In genomic region chr12:101552277-101552676, GRCh38 we compare ENCODE assay signal across 14 cellular contexts. TPM values are rescaled to one million over a fixed set of nuclear protein-coding genes. Genes with fewer than 3 reads are reported as not detected.
DNase-seq lines count a peak whose midpoint lies in the region; ATAC-seq, FAIRE-seq and TF ChIP-seq lines count a peak whose summit lies in the region.
"Had no signal": no experiment of that assay in that cellular context is flagged by ENCODE, and none has a peak within 500 bp of the region (broad histone marks: within the 10 kb centered on the region; RNA-seq: fewer than 3 reads in every experiment).

No MANE protein-coding gene starts in this region.

- in situ Hi-C loops in astrocyte of the cerebellum (cut with HindIII; ENCODE audit: low sequenced_read_pairs) = no loop called here

- TF ChIP-seq CTCF in AG10803 (conservative IDR thresholded peaks at IDR 0.05; ENCODE audit: low read length) (no peak), astrocyte of the cerebellum (IDR thresholded peaks at IDR 0.05; ENCODE audit: low read depth, low read length, missing control alignments) (no peak), left lung (IDR thresholded peaks at IDR 0.05) (no peak)

- no peaks in the 10 kb centered on the region for H3K4me1 ChIP-seq in left lung

- no peak for FAIRE-seq in GM19239 (lab: Jason Lieb, UNC)

- H3K36me3 ChIP-seq in left lung = no peaks in the 10 kb centered on the region

- H3K9me3 ChIP-seq in left lung = no peaks in the 10 kb centered on the region

- ATAC-seq in left lung (peak; percentile 51), GM21619 (IDR thresholded peaks at IDR 0.05; ENCODE audit: unreplicated experiment) (no peak)

- intact Hi-C loops in left lung (cut with DNase I) = no loop called here

- no peak overlapping the region for H3K27ac ChIP-seq in left lung

- H3K4me3 ChIP-seq in AG10803 (ENCODE audit: low read length) (no peak overlapping the region), astrocyte of the cerebellum (ENCODE audit: low read depth, low read length) (no peak overlapping the region), left lung (no peak overlapping the region)

- DNase-seq in AG10803 (ENCODE audit: low read depth) (peak; percentile 43), LHCN-M2 (ENCODE audit: low read depth) (peak; percentile 99), astrocyte of the cerebellum (ENCODE audit: low read depth) (peak; percentile 5), left lung (no peak), NCI-H2227 (lab: John Stamatoyannopoulos, UW; ENCODE audit: unreplicated experiment) (no peak), GM19239 (ENCODE audit: insufficient read length, low spot score) (no peak)
- no peak for DNase-seq in stimulated activated CD4-positive, alpha-beta T cell treated with anti-CD3 and anti-CD28 coated beads, Interleukin-2, amount 100 ng/mL, for 24 hours
- DNase-seq: cortex of kidney; hypothalamus; naive B cell; NCI-H187; stimulated activated CD4-positive, alpha-beta T cell treated with anti-CD3 and anti-CD28 coated beads, Interleukin-15, amount 100 ng/mL, for 24 hours; stimulated activated naive CD4-positive, alpha-beta T cell had no signal

- H3K27me3 ChIP-seq in left lung = no peaks in the 10 kb centered on the region

RNA-seq across cellular contexts. Expression of gene MYBPC1, which starts 42.5 kb away (rescaled TPM):
- total RNA-seq in LHCN-M2 (2014; rRNA removed) (not detected in 2 replicates), left lung (under 1 TPM; 0.06 to 0.24 TPM)
- not detected for polyA plus RNA-seq in LHCN-M2 (2012)

Comparison
In these comparisons a context has a peak if more than half of its experiments do, and no peak if none do; other contexts are left out.
1. DNase-seq: peak in AG10803 (single experiment), LHCN-M2 (single experiment) and astrocyte of the cerebellum (single experiment); none in left lung (0 of 2), NCI-H2227 (single experiment), stimulated activated CD4-positive, alpha-beta T cell treated with anti-CD3 and anti-CD28 coated beads, Interleukin-2, amount 100 ng/mL, for 24 hours (0 of 2) and GM19239 (single experiment).